ENCODE assay signal across 9 cellular contexts in genomic region chr12:106974525-106974924, GRCh38. TPM values are rescaled to one million over a fixed set of nuclear protein-coding genes. Genes with fewer than 3 reads are reported as not detected.
DNase-seq lines count a peak whose midpoint lies in the region; ATAC-seq, FAIRE-seq and TF ChIP-seq lines count a peak whose summit lies in the region.
"Had no signal": no experiment of that assay in that cellular context is flagged by ENCODE, and none has a peak within 500 bp of the region (broad histone marks: within the 10 kb centered on the region; RNA-seq: fewer than 3 reads in every experiment).

No MANE protein-coding gene starts in this region.

- H3K9ac ChIP-seq in HepG2 (ENCODE audit: insufficient read depth, low read depth, low read length), result no peak overlapping the region

- no peak overlapping the region for H3K4me3 ChIP-seq in HepG2 (replicated peaks in 1 of 3; ENCODE audit: insufficient read depth in 1 of 3, low read depth in 2 of 3, low read length in 3 of 3)

- TF ChIP-seq CTCF in GM13977 (IDR thresholded peaks at IDR 0.05; ENCODE audit: extremely low read depth, insufficient read depth, missing control alignments) (no peak), HepG2 (CRISPR knock-in tag; IDR thresholded peaks at IDR 0.05) (no peak)

- peak overlapping the region; percentile 62 for H3K4me2 ChIP-seq in HepG2 (ENCODE audit: low read depth, low read length)

- POLR2A ChIA-PET in HepG2 (lab: Yijun Ruan, JAX), result interaction anchor here (0.7 to 5.5 kb wide), 4 partner anchors 12 to 18 kb away, joined by 3 to 50 read pairs (median 10); partner anchors contain the start of genes MTERF2 and TMEM263

- H2AFZ ChIP-seq in HepG2 (ENCODE audit: low read length), result no peak overlapping the region

- intact Hi-C loops in HepG2 (cut with micrococcal nuclease; ENCODE audit: unreplicated experiment), result no loop called here

- DNase-seq in GM13977 (ENCODE audit: low spot score) (peak; percentile 38), HepG2 (ENCODE audit: low spot score) (peak; percentile 76), NOMO-1 treated with dmso at 0.1 percent for 144 hours (lab: John Stamatoyannopoulos, UW; ENCODE audit: unreplicated experiment) (no peak), AG08396 (ENCODE audit: low spot score) (no peak)
- no peak for DNase-seq in activated naive CD4-positive, alpha-beta T cell treated with Interleukin-2 at 50 U/mL for 16 hours
- DNase-seq: activated CD4-positive, alpha-beta T cell treated with anti-CD3 and anti-CD28 coated beads, Interleukin-2, amount 50 U/mL, for 48 hours had no signal

- TF ChIP-seq EP300 in HepG2 (IDR thresholded peaks at IDR 0.05; ENCODE audit: low read depth in 2 of 2, low read length in 2 of 2), result peak in 1 of 2 experiments; percentile 57; a peak in 1 of 4 replicates
- no peak for TF ChIP-seq EP300 in HepG2 (CRISPR knock-in tag; IDR thresholded peaks at IDR 0.05; ENCODE audit: borderline replicate concordance)

- no peak for TF ChIP-seq RAD21 in HepG2 (CRISPR knock-in tag; IDR thresholded peaks at IDR 0.05)

- no peaks in the 10 kb centered on the region for H3K27me3 ChIP-seq in HepG2 (ENCODE audit: control insufficient read depth in 1 of 2, insufficient read depth in 2 of 2, low read length in 2 of 2)

- H4K20me1 ChIP-seq in HepG2 (ENCODE audit: insufficient read depth, low read length), result peaks cover 6% of the 10 kb centered on the region; the same call in 1 of the 2 replicates

- no TSS peak for BruUV-seq in HepG2 (replicated peaks; lab: Mats Ljungman, UMichigan)

- TF ChIP-seq POLR2A in HepG2 (IDR thresholded peaks at IDR 0.05; ENCODE audit: insufficient read depth in 1 of 2, low read depth in 2 of 2, low read length in 2 of 2), result 0 out of 4 replicates have a peak, but pooled peaks of 1 of the 2 experiments have one; percentile 25

- ATAC-seq in GM21381 (IDR thresholded peaks at IDR 0.05; ENCODE audit: unreplicated experiment) (peak; percentile 90), HG03571 (IDR thresholded peaks at IDR 0.05; ENCODE audit: unreplicated experiment) (peak; percentile 89), HepG2 (peak; percentile 67), HG03280 (IDR thresholded peaks at IDR 0.05; ENCODE audit: unreplicated experiment) (no peak)

- peaks cover 5% of the 10 kb centered on the region for H3K79me2 ChIP-seq in HepG2 (ENCODE audit: insufficient read depth, low read length)

- peak; percentile 36 for FAIRE-seq in HepG2 (lab: Jason Lieb, UNC)

- CTCF ChIA-PET in HepG2 (lab: Yijun Ruan, JAX; ENCODE audit: low intra/inter-chr PET ratio, low total read pairs), result no interaction called here

- in situ Hi-C loops in GM13977 (cut with MboI; ENCODE audit: low pct_unique_long_range_greater_than_20kb, low sequenced_read_pairs, unreplicated experiment), result no loop called here
- in situ Hi-C loops in HepG2 (cut with HindIII; ENCODE audit: extremely low pct_ligation_motif_present, low pct_unique_long_range_greater_than_20kb), result no loop called here

- peak overlapping the region; percentile 75 for H3K27ac ChIP-seq in HepG2 (ENCODE audit: extremely low read length, insufficient read depth, low read length)

- 26% methylated on average over 3 of the region's 3 CpGs for WGBS in HepG2 (ENCODE audit: low lambda C conversion rate)

- H3K36me3 ChIP-seq in HepG2 (replicated peaks in 1 of 2; ENCODE audit: control insufficient read depth in 1 of 2, insufficient read depth in 2 of 2, low read length in 2 of 2), result peaks cover 3 to 13% of the 10 kb centered on the region in 2 experiments

- peaks cover 90% of the 10 kb centered on the region for H3K4me1 ChIP-seq in HepG2 (ENCODE audit: insufficient read depth, low read length)

- no peaks in the 10 kb centered on the region for H3K9me3 ChIP-seq in HepG2 (ENCODE audit: low read length)

TF ChIP-seq in HepG2, 621 proteins besides CTCF, POLR2A, EP300 and RAD21 (continues in another document):
- TF ChIP-seq ZBTB33 (CRISPR knock-in tag; IDR thresholded peaks at IDR 0.05) (no peak), ZSCAN25 (CRISPR knock-in tag; IDR thresholded peaks at IDR 0.05) (no peak), NFE2 (CRISPR knock-in tag; IDR thresholded peaks at IDR 0.05) (no peak), SRY (CRISPR knock-in tag; IDR thresholded peaks at IDR 0.05) (no peak), ZSCAN20 (CRISPR knock-in tag; IDR thresholded peaks at IDR 0.05; ENCODE audit: borderline replicate concordance) (no peak), ZSCAN31 (CRISPR knock-in tag; IDR thresholded peaks at IDR 0.05; ENCODE audit: low read depth) (no peak), CC2D1A (CRISPR knock-in tag; IDR thresholded peaks at IDR 0.05) (no peak), ZNF337 (CRISPR knock-in tag; IDR thresholded peaks at IDR 0.05; ENCODE audit: borderline replicate concordance, low read depth) (peak; percentile 77; the same call in 1 of the 2 replicates), MTF2 (CRISPR knock-in tag; IDR thresholded peaks at IDR 0.05; ENCODE audit: borderline replicate concordance) (no peak), FOXA3 (CRISPR knock-in tag; IDR thresholded peaks at IDR 0.05) (peak; percentile 96)
- TF ChIP-seq, protein P1, sequence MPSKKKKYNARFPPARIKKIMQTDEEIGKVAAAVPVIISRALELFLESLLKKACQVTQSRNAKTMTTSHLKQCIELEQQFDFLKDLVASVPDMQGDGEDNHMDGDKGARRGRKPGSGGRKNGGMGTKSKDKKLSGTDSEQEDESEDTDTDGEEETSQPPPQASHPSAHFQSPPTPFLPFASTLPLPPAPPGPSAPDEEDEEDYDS (CRISPR knock-in tag; IDR thresholded peaks at IDR 0.05), result 0 out of 2 replicates have a peak, but pooled peaks have one; percentile 20

RNA-seq across cellular contexts. Expression of gene MTERF2, which starts 12.4 kb away (rescaled TPM):
- 11.6 and 13.6 TPM in 2 replicates for total RNA-seq in HepG2 (2016; rRNA removed; fragmentation: Illumina TruSeq; extraction: Trizol)
- 3.6 and 3.8 TPM in 2 replicates for total RNA-seq in HepG2 (2016; cell fraction: cytosol; rRNA removed; fragmentation: Illumina TruSeq; extraction: Trizol; ENCODE audit: low read depth)
- total RNA-seq in HepG2 (2016; cell fraction: insoluble cytoplasmic fraction; rRNA removed; fragmentation: Illumina TruSeq; extraction: Trizol), result 14.0 and 14.6 TPM in 2 replicates
- 7.1 and 8.0 TPM in 2 replicates for total RNA-seq in HepG2 (2016; cell fraction: membrane; rRNA removed; fragmentation: Illumina TruSeq; extraction: Trizol)
- 13.6 and 17.6 TPM in 2 replicates for total RNA-seq in HepG2 (2016; cell fraction: nucleus; rRNA removed; fragmentation: Illumina TruSeq; extraction: Trizol)
- polyA plus RNA-seq in HepG2 (2011; rRNA removed), result 8.0 and 9.9 TPM in 2 replicates
- 2.4 and 3.5 TPM in 2 replicates for polyA plus RNA-seq in HepG2 (2011; cell fraction: cytosol; rRNA removed)
- polyA plus RNA-seq in HepG2 (2011; cell fraction: nucleus; rRNA removed), result 16.4 and 28.8 TPM in 2 replicates
- polyA plus RNA-seq in HepG2 (2012), result 11.8 and 14.4 TPM in 2 replicates
- polyA plus RNA-seq in HepG2 (2016; cell fraction: cytosol; fragmentation: Illumina TruSeq; extraction: Trizol; ENCODE audit: low read depth), result 3.5 and 4.3 TPM in 2 replicates
- 16.5 and 20.1 TPM in 2 replicates for polyA plus RNA-seq in HepG2 (2016; cell fraction: insoluble cytoplasmic fraction; fragmentation: Illumina TruSeq; extraction: Trizol; ENCODE audit: low read depth)
- 5.3 and 7.0 TPM in 2 replicates for polyA plus RNA-seq in HepG2 (2016; cell fraction: membrane; fragmentation: Illumina TruSeq; extraction: Trizol; ENCODE audit: low read depth)
- 25.1 and 29.0 TPM in 2 replicates for polyA plus RNA-seq in HepG2 (2016; cell fraction: nucleus; fragmentation: Illumina TruSeq; extraction: Trizol; ENCODE audit: insufficient read depth, low read depth)
- polyA minus RNA-seq in HepG2 (2011; rRNA and poly(A)+ RNA removed; ENCODE audit: low replicate concordance), result 3.7 and 4.5 TPM in 2 replicates
- 2.7 and 3.5 TPM in 2 replicates for polyA minus RNA-seq in HepG2 (2011; cell fraction: cytosol; rRNA and poly(A)+ RNA removed)
- polyA minus RNA-seq in HepG2 (2011; cell fraction: nucleus; rRNA and poly(A)+ RNA removed), result 9.5 and 14.3 TPM in 2 replicates

RNA-seq across cellular contexts. Expression of gene TMEM263, which starts 18.8 kb away (rescaled TPM):
- total RNA-seq in HepG2 (2016; rRNA removed; fragmentation: Illumina TruSeq; extraction: Trizol), result 58.6 and 73.7 TPM in 2 replicates
- 9.5 and 9.6 TPM in 2 replicates for total RNA-seq in HepG2 (2016; cell fraction: cytosol; rRNA removed; fragmentation: Illumina TruSeq; extraction: Trizol; ENCODE audit: low read depth)
- total RNA-seq in HepG2 (2016; cell fraction: insoluble cytoplasmic fraction; rRNA removed; fragmentation: Illumina TruSeq; extraction: Trizol), result 64.2 and 75.9 TPM in 2 replicates
- 34.4 and 35.4 TPM in 2 replicates for total RNA-seq in HepG2 (2016; cell fraction: membrane; rRNA removed; fragmentation: Illumina TruSeq; extraction: Trizol)
- 45.8 and 48.3 TPM in 2 replicates for total RNA-seq in HepG2 (2016; cell fraction: nucleus; rRNA removed; fragmentation: Illumina TruSeq; extraction: Trizol)
- 19.1 and 25.9 TPM in 2 replicates for polyA plus RNA-seq in HepG2 (2011; rRNA removed)
- 13.1 and 17.8 TPM in 2 replicates for polyA plus RNA-seq in HepG2 (2011; cell fraction: cytosol; rRNA removed)
- polyA plus RNA-seq in HepG2 (2011; cell fraction: nucleus; rRNA removed), result 18.4 and 19.9 TPM in 2 replicates
- 35.8 and 39.5 TPM in 2 replicates for polyA plus RNA-seq in HepG2 (2012)
- 4.8 and 5.7 TPM in 2 replicates for polyA plus RNA-seq in HepG2 (2016; cell fraction: cytosol; fragmentation: Illumina TruSeq; extraction: Trizol; ENCODE audit: low read depth)
- 71.3 and 74.5 TPM in 2 replicates for polyA plus RNA-seq in HepG2 (2016; cell fraction: insoluble cytoplasmic fraction; fragmentation: Illumina TruSeq; extraction: Trizol; ENCODE audit: low read depth)
- 18.7 and 19.8 TPM in 2 replicates for polyA plus RNA-seq in HepG2 (2016; cell fraction: membrane; fragmentation: Illumina TruSeq; extraction: Trizol; ENCODE audit: low read depth)
- 48.5 and 51.5 TPM in 2 replicates for polyA plus RNA-seq in HepG2 (2016; cell fraction: nucleus; fragmentation: Illumina TruSeq; extraction: Trizol; ENCODE audit: insufficient read depth, low read depth)
- polyA minus RNA-seq in HepG2 (2011; rRNA and poly(A)+ RNA removed; ENCODE audit: low replicate concordance), result 20.6 and 24.3 TPM in 2 replicates
- 28.8 and 36.3 TPM in 2 replicates for polyA minus RNA-seq in HepG2 (2011; cell fraction: cytosol; rRNA and poly(A)+ RNA removed)
- polyA minus RNA-seq in HepG2 (2011; cell fraction: nucleus; rRNA and poly(A)+ RNA removed), result 75.8 and 103 TPM in 2 replicates

Comparison
In these comparisons a context has a peak if more than half of its experiments do, and no peak if none do; other contexts are left out.
1. DNase-seq: peak in GM13977 (single experiment) and HepG2 (single experiment); none in NOMO-1 treated with dmso at 0.1 percent for 144 hours (single experiment), activated naive CD4-positive, alpha-beta T cell treated with Interleukin-2 at 50 U/mL for 16 hours (single experiment) and AG08396 (single experiment).